In genomic region chr19:3058821-3059314, GRCh38 we compare ENCODE assay signal across 1 cellular context.
TF ChIP-seq lines count a peak whose summit lies in the region.

No MANE protein-coding gene starts in this region.

TF ChIP-seq in K562, 482 proteins besides CTCF, POLR2A, EP300 and RAD21:
- TF ChIP-seq ZFP36 (IDR thresholded peaks at IDR 0.05; ENCODE audit: low read depth, low read length, partially characterized antibody) = peak; percentile 33
- TF ChIP-seq ZBTB1 (CRISPR knock-in tag; IDR thresholded peaks at IDR 0.05; ENCODE audit: borderline replicate concordance, low read depth) = no peak
- TF ChIP-seq ARHGAP35 (IDR thresholded peaks at IDR 0.05; ENCODE audit: partially characterized antibody) = no peak
- TF ChIP-seq ZKSCAN8 (CRISPR knock-in tag; IDR thresholded peaks at IDR 0.05) = peak; percentile 53; the same call in 1 of the 2 replicates
- peak; percentile 11 for TF ChIP-seq RBM25 (IDR thresholded peaks at IDR 0.05; ENCODE audit: low read depth, low read length, severe bottlenecking)
